Comparison of ENCODE assay signal across 8 cellular contexts in genomic region chr10:76311752-76312699, GRCh38.
A peak's percentile ranks its signal among the peaks of the same experiment; 100 is the strongest.
DNase-seq lines count a peak whose midpoint lies in the region; ATAC-seq and TF ChIP-seq lines count a peak whose summit lies in the region.

No MANE protein-coding gene starts in this region.

- CTCF ChIA-PET in activated naive CD4-positive, alpha-beta T cell treated with anti-CD3 and anti-CD28 coated beads, Interleukin-2, amount 10 ng/mL, durations not matched to agents 7 days and 5 days (lab: Charles Lee) = no interaction called here

- ATAC-seq in GM18519 (IDR thresholded peaks at IDR 0.05; ENCODE audit: low FRiP score, unreplicated experiment) (peak; percentile 87), GM18520 (IDR thresholded peaks at IDR 0.05; ENCODE audit: unreplicated experiment) (no peak)

- no peaks in the 10 kb centered on the region for H3K4me1 Mint-ChIP-seq in activated naive CD4-positive, alpha-beta T cell treated with anti-CD3 and anti-CD28 coated beads, Interleukin-2, amount 10 ng/mL, durations not matched to agents 7 days and 5 days

- TF ChIP-seq CTCF in C4-2B (conservative IDR thresholded peaks at IDR 0.05) (peak; percentile 75), VCaP (conservative IDR thresholded peaks at IDR 0.05) (peak; percentile 75)

- no peaks in the 10 kb centered on the region for H3K27me3 Mint-ChIP-seq in activated naive CD4-positive, alpha-beta T cell treated with anti-CD3 and anti-CD28 coated beads, Interleukin-2, amount 10 ng/mL, durations not matched to agents 7 days and 5 days

- H3K27ac Mint-ChIP-seq in activated naive CD4-positive, alpha-beta T cell treated with anti-CD3 and anti-CD28 coated beads, Interleukin-2, amount 10 ng/mL, durations not matched to agents 7 days and 5 days = no peak overlapping the region

- DNase-seq in HT-29 (ENCODE audit: low spot score) (peak; percentile 34), left kidney (ENCODE audit: low read depth, low spot score) (peak; percentile 56), NCI-H446 treated with DMSO at 0.1 percent for 48 hours (lab: John Stamatoyannopoulos, UW) (no peak)
- DNase-seq in activated naive CD4-positive, alpha-beta T cell treated with anti-CD3 and anti-CD28 coated beads, Interleukin-2, amount 10 ng/mL, durations not matched to agents 7 days and 5 days = no peak

- no peaks in the 10 kb centered on the region for H3K36me3 Mint-ChIP-seq in activated naive CD4-positive, alpha-beta T cell treated with anti-CD3 and anti-CD28 coated beads, Interleukin-2, amount 10 ng/mL, durations not matched to agents 7 days and 5 days

- no peak overlapping the region for H3K27ac ChIP-seq in C4-2B
- no peak overlapping the region for H3K27ac ChIP-seq in VCaP

- H3K9me3 Mint-ChIP-seq in activated naive CD4-positive, alpha-beta T cell treated with anti-CD3 and anti-CD28 coated beads, Interleukin-2, amount 10 ng/mL, durations not matched to agents 7 days and 5 days = peaks cover 3% of the 10 kb centered on the region

- no peak overlapping the region for H3K4me3 Mint-ChIP-seq in activated naive CD4-positive, alpha-beta T cell treated with anti-CD3 and anti-CD28 coated beads, Interleukin-2, amount 10 ng/mL, durations not matched to agents 7 days and 5 days

Comparison
In these comparisons a context has a peak if more than half of its experiments do, and no peak if none do; other contexts are left out.
1. DNase-seq: peak in HT-29 (single experiment) and left kidney (single experiment); none in activated naive CD4-positive, alpha-beta T cell treated with anti-CD3 and anti-CD28 coated beads, Interleukin-2, amount 10 ng/mL, durations not matched to agents 7 days and 5 days (single experiment) and NCI-H446 treated with DMSO at 0.1 percent for 48 hours (single experiment).